Comparison of ENCODE assay signal across 27 cellular contexts in the genomic region with DNA sequence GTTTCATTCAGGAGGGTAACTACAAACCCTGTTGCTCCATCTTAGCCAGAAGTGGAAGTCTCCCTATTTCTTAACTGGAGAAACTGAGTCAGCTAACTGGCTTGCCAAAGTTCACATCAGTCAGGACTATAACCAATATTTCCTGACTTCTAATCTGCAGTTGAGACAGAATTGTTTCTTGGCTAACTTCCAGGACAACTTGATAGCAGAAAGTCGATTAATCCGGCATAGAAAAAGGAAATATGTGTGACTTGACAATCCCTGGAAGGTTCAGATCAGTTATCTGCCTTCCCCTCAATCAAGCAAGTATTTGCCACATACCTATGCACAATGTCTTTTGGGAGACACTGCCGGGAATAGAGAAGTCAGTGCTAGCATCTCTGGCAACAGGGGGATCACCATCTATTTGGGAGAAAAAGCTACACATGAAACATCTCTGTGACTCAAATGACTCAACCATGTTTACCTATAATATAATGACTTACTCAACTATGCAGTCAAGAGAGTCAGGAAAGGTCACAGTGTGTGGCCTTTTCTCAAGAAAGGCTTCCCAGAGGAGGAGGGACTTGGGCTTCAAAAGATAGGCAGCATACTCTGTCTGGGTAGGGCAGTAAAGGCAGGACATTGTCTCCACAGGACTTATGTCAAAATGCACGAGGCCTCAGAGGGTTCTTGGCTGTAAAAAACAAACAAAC. TPM values are rescaled to one million over a fixed set of nuclear protein-coding genes. Genes with fewer than 3 reads are reported as not detected.
"Had no signal": no experiment of that assay in that cellular context is flagged by ENCODE, and none has a peak within 500 bp of the region (broad histone marks: within the 10 kb centered on the region; RNA-seq: fewer than 3 reads in every experiment).

No MANE protein-coding gene starts in this region.

- H3K27ac Mint-ChIP-seq: activated naive CD4-positive, alpha-beta T cell treated with anti-CD3 and anti-CD28 coated beads for 36 hours; brain; nephron; T-helper 1 cell treated with Interleukin-12 subunit alpha and Interleukin-12 subunit beta and Interleukin-4 antibody, amounts not matched to agents 30 μg/mL and 1 μg/mL, for 36 hours; type B pancreatic cell; WTC11 had no signal

- H3K27ac ChIP-seq: neutrophil, ovary, psoas muscle, thoracic aorta had no signal

- H3K9me3 Mint-ChIP-seq: activated naive CD4-positive, alpha-beta T cell treated with anti-CD3 and anti-CD28 coated beads for 36 hours; brain; T-helper 1 cell treated with Interleukin-12 subunit alpha and Interleukin-12 subunit beta and Interleukin-4 antibody, amounts not matched to agents 30 μg/mL and 1 μg/mL, for 36 hours; type B pancreatic cell; WTC11 had no signal

- H3K4me3 Mint-ChIP-seq: activated naive CD4-positive, alpha-beta T cell treated with anti-CD3 and anti-CD28 coated beads for 36 hours; brain; nephron; T-helper 1 cell treated with Interleukin-12 subunit alpha and Interleukin-12 subunit beta and Interleukin-4 antibody, amounts not matched to agents 30 μg/mL and 1 μg/mL, for 36 hours; type B pancreatic cell; WTC11 had no signal

- DNase-seq: activated CD4-positive, alpha-beta T cell treated with anti-CD3 and anti-CD28 coated beads, Interleukin-2, amount 50 U/mL, for 48 hours; activated effector memory CD4-positive, alpha-beta T cell treated with Interleukin-2 at 50 U/mL for 16 hours; activated naive CD4-positive, alpha-beta T cell treated with anti-CD3 and anti-CD28 coated beads for 36 hours; activated T-cell treated with anti-CD3 and anti-CD28 coated beads, Interleukin-2, amount 50 U/mL, for 48 hours; anterior cingulate cortex; central memory CD4-positive, alpha-beta T cell; dermis blood vessel endothelial cell; effector CD8-positive, alpha-beta T cell; foreskin melanocyte; glutamatergic neuron; hippocampal formation; kidney glomerular epithelial cell; left ventricle myocardium superior; midbrain; ovary; psoas muscle; right cardiac atrium; stimulated activated CD4-positive, alpha-beta T cell treated with anti-CD3 and anti-CD28 coated beads, Interleukin-12 subunit alpha, Interleukin-12 subunit beta, amount 100 ng/mL, for 4 hours; stimulated activated CD4-positive, alpha-beta T cell treated with anti-CD3 and anti-CD28 coated beads, Interleukin-4, amount 100 ng/mL, for 4 hours; T1000 had no signal

- ATAC-seq: left ventricle myocardium superior, psoas muscle, right cardiac atrium, WTC11 had no signal

- H3K27me3 ChIP-seq: neutrophil, ovary had no signal

- H3K4me1 Mint-ChIP-seq: brain, nephron, WTC11 had no signal

- H3K36me3 ChIP-seq: neutrophil, ovary, thoracic aorta had no signal

- H3K9me3 ChIP-seq: neutrophil, ovary, psoas muscle, thoracic aorta had no signal

- H3K4me1 ChIP-seq: psoas muscle had no signal

- H3K4me3 ChIP-seq: ovary, psoas muscle, thoracic aorta had no signal

RNA-seq across cellular contexts. Expression of a gene that starts 12.4 kb away (rescaled TPM):
- total RNA-seq: WTC11 had no signal
